In genomic region chr7:101727184-101727583, GRCh38 we compare ENCODE assay signal across 35 cellular contexts.
"Had no signal": no experiment of that assay in that cellular context is flagged by ENCODE, and none has a peak within 500 bp of the region (broad histone marks: within the 10 kb centered on the region; RNA-seq: fewer than 3 reads in every experiment).

No MANE protein-coding gene starts in this region.

- H3K9me3 ChIP-seq: adrenal gland, body of pancreas, colonic mucosa had no signal

- H3K4me1 Mint-ChIP-seq: activated B cell treated with CpG ODN at 0.5 μM for 24 hours; activated CD8-positive, alpha-beta memory T cell treated with anti-CD3 and anti-CD28 coated beads, Interleukin-2, amount 10 ng/mL, durations not matched to agents 7 days and 5 days; activated naive CD4-positive, alpha-beta T cell treated with anti-CD3 and anti-CD28 coated beads, Interleukin-2, amount 50 U/mL, for 24 hours; activated naive CD8-positive, alpha-beta T cell treated with anti-CD3 and anti-CD28 coated beads for 36 hours; activated naive CD8-positive, alpha-beta T cell treated with anti-CD3 and anti-CD28 coated beads, Interleukin-2, amount 50 U/mL, for 24 hours had no signal

- H3K27me3 Mint-ChIP-seq: activated CD8-positive, alpha-beta T cell treated with anti-CD3 and anti-CD28 coated beads for 36 hours; activated naive CD4-positive, alpha-beta T cell treated with anti-CD3 and anti-CD28 coated beads, Interleukin-2, amount 50 U/mL, for 24 hours; activated naive CD8-positive, alpha-beta T cell treated with anti-CD3 and anti-CD28 coated beads for 36 hours; activated naive CD8-positive, alpha-beta T cell treated with anti-CD3 and anti-CD28 coated beads, Interleukin-2, amount 50 U/mL, for 24 hours had no signal

- H3K9me3 Mint-ChIP-seq: activated CD8-positive, alpha-beta T cell treated with anti-CD3 and anti-CD28 coated beads for 36 hours; activated naive CD4-positive, alpha-beta T cell treated with anti-CD3 and anti-CD28 coated beads, Interleukin-2, amount 50 U/mL, for 24 hours; activated naive CD8-positive, alpha-beta T cell treated with anti-CD3 and anti-CD28 coated beads, Interleukin-2, amount 50 U/mL, for 24 hours had no signal

- H3K4me3 Mint-ChIP-seq: activated B cell treated with CpG ODN at 0.5 μM for 24 hours; activated CD8-positive, alpha-beta memory T cell treated with anti-CD3 and anti-CD28 coated beads, Interleukin-2, amount 10 ng/mL, durations not matched to agents 7 days and 5 days; activated CD8-positive, alpha-beta T cell treated with anti-CD3 and anti-CD28 coated beads for 36 hours; activated naive CD4-positive, alpha-beta T cell treated with anti-CD3 and anti-CD28 coated beads for 36 hours; activated naive CD4-positive, alpha-beta T cell treated with anti-CD3 and anti-CD28 coated beads, Interleukin-2, amount 50 U/mL, for 24 hours; activated naive CD8-positive, alpha-beta T cell treated with anti-CD3 and anti-CD28 coated beads for 36 hours; activated naive CD8-positive, alpha-beta T cell treated with anti-CD3 and anti-CD28 coated beads, Interleukin-2, amount 50 U/mL, for 24 hours; activated T-helper 1 cell treated with anti-CD3 and anti-CD28 coated beads, Interleukin-12 subunit alpha, Interleukin-12 subunit beta, Interleukin-2, Interleukin-4 antibody, amounts not matched to agents 30 ng/mL and 10 ng/mL and 1 ng/mL, durations not matched to agents 14 hours and 24 hours and 36 hours; endodermal cell had no signal

- ATAC-seq: activated CD4-positive, CD25-positive, alpha-beta regulatory T cell treated with anti-CD3 and anti-CD28 coated beads, Interleukin-2, amount 50 U/mL, for 24 hours; activated CD8-positive, alpha-beta memory T cell treated with anti-CD3 and anti-CD28 coated beads, Interleukin-2, amount 10 ng/mL, durations not matched to agents 7 days and 5 days; activated CD8-positive, alpha-beta T cell treated with anti-CD3 and anti-CD28 coated beads for 36 hours; activated naive CD8-positive, alpha-beta T cell treated with anti-CD3 and anti-CD28 coated beads, Interleukin-2, amount 50 U/mL, for 24 hours; body of pancreas; esophagus mucosa; heart left ventricle had no signal

- H3K27ac Mint-ChIP-seq: activated B cell treated with CpG ODN at 0.5 μM for 24 hours; activated CD8-positive, alpha-beta memory T cell treated with anti-CD3 and anti-CD28 coated beads, Interleukin-2, amount 10 ng/mL, durations not matched to agents 7 days and 5 days; activated CD8-positive, alpha-beta T cell treated with anti-CD3 and anti-CD28 coated beads for 36 hours; activated naive CD4-positive, alpha-beta T cell treated with anti-CD3 and anti-CD28 coated beads for 36 hours; activated naive CD4-positive, alpha-beta T cell treated with anti-CD3 and anti-CD28 coated beads, Interleukin-2, amount 50 U/mL, for 24 hours; activated naive CD8-positive, alpha-beta T cell treated with anti-CD3 and anti-CD28 coated beads for 36 hours; activated naive CD8-positive, alpha-beta T cell treated with anti-CD3 and anti-CD28 coated beads, Interleukin-2, amount 50 U/mL, for 24 hours; activated T-helper 1 cell treated with anti-CD3 and anti-CD28 coated beads, Interleukin-12 subunit alpha, Interleukin-12 subunit beta, Interleukin-2, Interleukin-4 antibody, amounts not matched to agents 30 ng/mL and 10 ng/mL and 1 ng/mL, durations not matched to agents 14 hours and 24 hours and 36 hours; activated T-helper 2 cell treated with anti-CD3 and anti-CD28 coated beads, Interferon-gamma antibody, Interleukin-2, Interleukin-4, amounts not matched to agents 10 μg/mL and 5 μg/mL and 100 μg/mL, durations not matched to agents 14 hours and 24 hours and 36 hours; endodermal cell had no signal

- H3K27ac ChIP-seq: adrenal gland, body of pancreas, cardiac muscle cell, colonic mucosa, dorsolateral prefrontal cortex, heart left ventricle, VCaP had no signal

- H3K4me1 ChIP-seq: adrenal gland, body of pancreas, heart left ventricle had no signal

- FAIRE-seq: frontal cortex had no signal

- DNase-seq: activated B cell treated with CpG ODN at 0.5 μM for 24 hours; activated CD4-positive, alpha-beta T cell treated with anti-CD3 and anti-CD28 coated beads for 48 hours; activated CD4-positive, alpha-beta T cell treated with anti-CD3 and anti-CD28 coated beads, Interleukin-2, amount 50 U/mL, for 1 hour; activated CD4-positive, alpha-beta T cell treated with anti-CD3 and anti-CD28 coated beads, Interleukin-2, amount 50 U/mL, for 48 hours; activated CD8-positive, alpha-beta memory T cell treated with anti-CD3 and anti-CD28 coated beads, Interleukin-2, amount 10 ng/mL, durations not matched to agents 7 days and 5 days; activated CD8-positive, alpha-beta memory T cell treated with anti-CD3 and anti-CD28 coated beads, Interleukin-2, amount 50 U/mL, for 4 hours; activated CD8-positive, alpha-beta T cell treated with anti-CD3 and anti-CD28 coated beads for 36 hours; activated effector memory CD4-positive, alpha-beta T cell treated with anti-CD3 and anti-CD28 coated beads, Interleukin-2, amount 50 U/mL, for 16 hours; activated naive CD4-positive, alpha-beta T cell treated with anti-CD3 and anti-CD28 coated beads for 36 hours; activated naive CD8-positive, alpha-beta T cell treated with anti-CD3 and anti-CD28 coated beads for 36 hours; activated naive CD8-positive, alpha-beta T cell treated with anti-CD3 and anti-CD28 coated beads, Interleukin-2, amount 50 U/mL, for 24 hours; activated T-cell treated with anti-CD3 and anti-CD28 coated beads, Interleukin-2, amount 50 U/mL, for 1 hour; activated T-cell treated with anti-CD3 and anti-CD28 coated beads, Interleukin-2, amount 50 U/mL, for 48 hours; adrenal gland; amygdala; aorta; body of pancreas; central memory CD4-positive, alpha-beta T cell; cerebellar nuclear complex; colonic mucosa; dorsolateral prefrontal cortex; effector memory CD4-positive, alpha-beta T cell; endodermal cell; foreskin fibroblast; glutamatergic neuron; heart left ventricle; T-helper 2 cell had no signal

- H3K4me3 ChIP-seq: adrenal gland, body of pancreas, cardiac muscle cell, colonic mucosa, dorsolateral prefrontal cortex, heart left ventricle had no signal

- H3K36me3 Mint-ChIP-seq: activated CD8-positive, alpha-beta memory T cell treated with anti-CD3 and anti-CD28 coated beads, Interleukin-2, amount 10 ng/mL, durations not matched to agents 7 days and 5 days; activated naive CD4-positive, alpha-beta T cell treated with anti-CD3 and anti-CD28 coated beads, Interleukin-2, amount 50 U/mL, for 24 hours; activated naive CD8-positive, alpha-beta T cell treated with anti-CD3 and anti-CD28 coated beads for 36 hours had no signal

- H3K27me3 ChIP-seq: adrenal gland, body of pancreas, cardiac muscle cell, colonic mucosa, heart left ventricle had no signal

- H3K36me3 ChIP-seq: adrenal gland, cardiac muscle cell, colonic mucosa, heart left ventricle had no signal
